1 cellular context compared by ENCODE assay signal in the genomic region with DNA sequence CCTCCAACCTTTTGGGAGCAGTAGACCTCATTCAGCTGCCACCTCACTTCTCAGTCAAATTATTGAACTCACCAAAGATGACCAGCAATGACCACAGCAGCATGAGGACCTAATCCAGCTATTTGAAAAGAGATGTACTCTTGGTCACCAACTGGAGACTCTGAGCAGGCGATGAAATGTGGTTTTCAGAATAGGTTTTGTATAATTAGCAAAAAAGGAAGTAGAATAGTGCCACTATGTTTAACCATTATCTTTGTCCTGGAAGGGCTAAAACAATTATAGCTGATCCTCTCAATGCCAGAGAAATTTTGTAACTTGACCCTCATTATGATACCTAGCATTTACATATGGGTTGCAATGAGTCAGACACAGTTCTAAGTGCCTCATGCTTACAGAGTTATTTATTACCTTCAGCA.
TF ChIP-seq lines count a peak whose summit lies in the region.

A gene with protein sequence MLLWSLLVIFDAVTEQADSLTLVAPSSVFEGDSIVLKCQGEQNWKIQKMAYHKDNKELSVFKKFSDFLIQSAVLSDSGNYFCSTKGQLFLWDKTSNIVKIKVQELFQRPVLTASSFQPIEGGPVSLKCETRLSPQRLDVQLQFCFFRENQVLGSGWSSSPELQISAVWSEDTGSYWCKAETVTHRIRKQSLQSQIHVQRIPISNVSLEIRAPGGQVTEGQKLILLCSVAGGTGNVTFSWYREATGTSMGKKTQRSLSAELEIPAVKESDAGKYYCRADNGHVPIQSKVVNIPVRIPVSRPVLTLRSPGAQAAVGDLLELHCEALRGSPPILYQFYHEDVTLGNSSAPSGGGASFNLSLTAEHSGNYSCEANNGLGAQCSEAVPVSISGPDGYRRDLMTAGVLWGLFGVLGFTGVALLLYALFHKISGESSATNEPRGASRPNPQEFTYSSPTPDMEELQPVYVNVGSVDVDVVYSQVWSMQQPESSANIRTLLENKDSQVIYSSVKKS (minus strand): TSS at position 162 of the 416 bp plus-strand sequence. CDS start 59 bp downstream, at position 103.

TF ChIP-seq in WTC11, 78 proteins besides CTCF, POLR2A, EP300 and RAD21 (continued from another document):
- TF ChIP-seq, protein P1, sequence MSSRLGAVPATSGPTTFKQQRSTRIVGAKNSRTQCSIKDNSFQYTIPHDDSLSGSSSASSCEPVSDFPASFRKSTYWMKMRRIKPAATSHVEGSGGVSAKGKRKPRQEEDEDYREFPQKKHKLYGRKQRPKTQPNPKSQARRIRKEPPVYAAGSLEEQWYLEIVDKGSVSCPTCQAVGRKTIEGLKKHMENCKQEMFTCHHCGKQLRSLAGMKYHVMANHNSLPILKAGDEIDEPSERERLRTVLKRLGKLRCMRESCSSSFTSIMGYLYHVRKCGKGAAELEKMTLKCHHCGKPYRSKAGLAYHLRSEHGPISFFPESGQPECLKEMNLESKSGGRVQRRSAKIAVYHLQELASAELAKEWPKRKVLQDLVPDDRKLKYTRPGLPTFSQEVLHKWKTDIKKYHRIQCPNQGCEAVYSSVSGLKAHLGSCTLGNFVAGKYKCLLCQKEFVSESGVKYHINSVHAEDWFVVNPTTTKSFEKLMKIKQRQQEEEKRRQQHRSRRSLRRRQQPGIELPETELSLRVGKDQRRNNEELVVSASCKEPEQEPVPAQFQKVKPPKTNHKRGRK (CRISPR knock-in tag; IDR thresholded peaks at IDR 0.05; ENCODE audit: borderline replicate concordance), result no peak
- TF ChIP-seq ELF4 (CRISPR knock-in tag; IDR thresholded peaks at IDR 0.05; ENCODE audit: low read depth) (no peak), MXD4 (CRISPR knock-in tag; IDR thresholded peaks at IDR 0.05; ENCODE audit: borderline replicate concordance) (no peak), NFE2L1 (CRISPR knock-in tag; IDR thresholded peaks at IDR 0.05) (no peak), ETV6 (CRISPR knock-in tag; IDR thresholded peaks at IDR 0.05) (no peak), FOXK1 (CRISPR knock-in tag; IDR thresholded peaks at IDR 0.05) (no peak)
- TF ChIP-seq, protein P2, sequence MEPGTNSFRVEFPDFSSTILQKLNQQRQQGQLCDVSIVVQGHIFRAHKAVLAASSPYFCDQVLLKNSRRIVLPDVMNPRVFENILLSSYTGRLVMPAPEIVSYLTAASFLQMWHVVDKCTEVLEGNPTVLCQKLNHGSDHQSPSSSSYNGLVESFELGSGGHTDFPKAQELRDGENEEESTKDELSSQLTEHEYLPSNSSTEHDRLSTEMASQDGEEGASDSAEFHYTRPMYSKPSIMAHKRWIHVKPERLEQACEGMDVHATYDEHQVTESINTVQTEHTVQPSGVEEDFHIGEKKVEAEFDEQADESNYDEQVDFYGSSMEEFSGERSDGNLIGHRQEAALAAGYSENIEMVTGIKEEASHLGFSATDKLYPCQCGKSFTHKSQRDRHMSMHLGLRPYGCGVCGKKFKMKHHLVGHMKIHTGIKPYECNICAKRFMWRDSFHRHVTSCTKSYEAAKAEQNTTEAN (CRISPR knock-in tag; IDR thresholded peaks at IDR 0.05), result no peak
- TF ChIP-seq, protein P3, sequence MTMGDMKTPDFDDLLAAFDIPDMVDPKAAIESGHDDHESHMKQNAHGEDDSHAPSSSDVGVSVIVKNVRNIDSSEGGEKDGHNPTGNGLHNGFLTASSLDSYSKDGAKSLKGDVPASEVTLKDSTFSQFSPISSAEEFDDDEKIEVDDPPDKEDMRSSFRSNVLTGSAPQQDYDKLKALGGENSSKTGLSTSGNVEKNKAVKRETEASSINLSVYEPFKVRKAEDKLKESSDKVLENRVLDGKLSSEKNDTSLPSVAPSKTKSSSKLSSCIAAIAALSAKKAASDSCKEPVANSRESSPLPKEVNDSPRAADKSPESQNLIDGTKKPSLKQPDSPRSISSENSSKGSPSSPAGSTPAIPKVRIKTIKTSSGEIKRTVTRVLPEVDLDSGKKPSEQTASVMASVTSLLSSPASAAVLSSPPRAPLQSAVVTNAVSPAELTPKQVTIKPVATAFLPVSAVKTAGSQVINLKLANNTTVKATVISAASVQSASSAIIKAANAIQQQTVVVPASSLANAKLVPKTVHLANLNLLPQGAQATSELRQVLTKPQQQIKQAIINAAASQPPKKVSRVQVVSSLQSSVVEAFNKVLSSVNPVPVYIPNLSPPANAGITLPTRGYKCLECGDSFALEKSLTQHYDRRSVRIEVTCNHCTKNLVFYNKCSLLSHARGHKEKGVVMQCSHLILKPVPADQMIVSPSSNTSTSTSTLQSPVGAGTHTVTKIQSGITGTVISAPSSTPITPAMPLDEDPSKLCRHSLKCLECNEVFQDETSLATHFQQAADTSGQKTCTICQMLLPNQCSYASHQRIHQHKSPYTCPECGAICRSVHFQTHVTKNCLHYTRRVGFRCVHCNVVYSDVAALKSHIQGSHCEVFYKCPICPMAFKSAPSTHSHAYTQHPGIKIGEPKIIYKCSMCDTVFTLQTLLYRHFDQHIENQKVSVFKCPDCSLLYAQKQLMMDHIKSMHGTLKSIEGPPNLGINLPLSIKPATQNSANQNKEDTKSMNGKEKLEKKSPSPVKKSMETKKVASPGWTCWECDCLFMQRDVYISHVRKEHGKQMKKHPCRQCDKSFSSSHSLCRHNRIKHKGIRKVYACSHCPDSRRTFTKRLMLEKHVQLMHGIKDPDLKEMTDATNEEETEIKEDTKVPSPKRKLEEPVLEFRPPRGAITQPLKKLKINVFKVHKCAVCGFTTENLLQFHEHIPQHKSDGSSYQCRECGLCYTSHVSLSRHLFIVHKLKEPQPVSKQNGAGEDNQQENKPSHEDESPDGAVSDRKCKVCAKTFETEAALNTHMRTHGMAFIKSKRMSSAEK (CRISPR knock-in tag; IDR thresholded peaks at IDR 0.05; ENCODE audit: borderline replicate concordance), result no peak
